ENCODE assay signal across 1 cellular context in the genomic region with DNA sequence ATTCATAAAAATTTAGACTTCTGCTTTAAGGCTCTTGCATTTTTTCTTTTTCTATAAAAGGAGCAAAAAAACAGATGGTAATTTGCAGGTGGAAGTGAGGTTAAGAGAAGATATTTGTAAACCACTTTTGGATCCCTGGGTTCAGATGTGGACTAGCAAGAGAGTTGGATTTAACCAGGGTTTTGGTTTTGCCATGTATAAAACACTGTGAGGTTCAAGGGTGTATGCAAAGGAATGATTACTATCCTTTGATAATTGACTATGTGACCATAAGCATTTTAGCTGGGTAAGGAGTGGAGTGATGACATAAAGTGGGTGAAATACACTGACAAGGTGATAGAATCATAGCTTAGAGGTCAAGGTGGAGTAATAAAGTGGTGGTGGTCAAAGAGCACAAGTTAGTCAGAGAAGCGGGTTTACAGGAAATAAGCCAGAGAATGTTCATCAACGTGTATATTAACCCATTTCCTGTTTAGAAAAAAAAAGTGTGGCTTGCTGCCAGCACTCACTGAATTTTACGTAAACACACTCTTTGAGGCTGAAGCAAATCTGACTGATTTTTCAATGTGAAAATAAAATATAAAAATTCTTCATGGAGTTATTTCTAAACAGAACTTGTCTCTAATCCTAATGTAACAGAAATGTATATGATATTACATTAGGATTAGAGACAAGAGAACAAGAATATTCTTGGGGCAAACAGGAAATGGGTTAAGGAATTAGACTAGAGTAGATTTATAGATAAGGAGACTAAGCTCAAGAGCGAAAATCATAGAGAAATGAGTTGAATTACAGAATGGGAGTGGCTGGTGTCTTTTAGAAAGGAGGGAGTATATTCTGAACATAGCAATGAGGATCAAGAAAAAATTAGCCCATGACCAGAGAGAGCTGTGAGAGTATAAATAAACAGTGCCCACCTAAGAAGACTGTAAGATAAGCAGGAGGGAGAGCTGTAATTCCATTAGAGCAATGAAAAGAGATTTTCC.
TF ChIP-seq lines count a peak whose summit lies in the region.

No MANE protein-coding gene starts in this region.

TF ChIP-seq in H1, 55 proteins besides CTCF, POLR2A, EP300 and RAD21 (continued from another document):
- TF ChIP-seq ATF2 (IDR thresholded peaks at IDR 0.05; ENCODE audit: low read length) (no peak), EGR1 (IDR thresholded peaks at IDR 0.05; ENCODE audit: borderline replicate concordance, low read depth, low read length) (no peak), CHD7 (IDR thresholded peaks at IDR 0.05; ENCODE audit: insufficient replicate concordance, low read length) (no peak), CEBPB (IDR thresholded peaks at IDR 0.05; ENCODE audit: low read depth, low read length) (no peak), E2F6 (IDR thresholded peaks at IDR 0.05) (no peak), SIN3A (conservative IDR thresholded peaks at IDR 0.05 in 1 of 2, IDR thresholded peaks at IDR 0.05 in 1 of 2; ENCODE audit: low read depth in 1 of 2, low read length in 2 of 2) (no peak), SUZ12 (IDR thresholded peaks at IDR 0.05; ENCODE audit: low read length) (no peak)
